Comparison of ENCODE assay signal across 2 cellular contexts in the genomic region with DNA sequence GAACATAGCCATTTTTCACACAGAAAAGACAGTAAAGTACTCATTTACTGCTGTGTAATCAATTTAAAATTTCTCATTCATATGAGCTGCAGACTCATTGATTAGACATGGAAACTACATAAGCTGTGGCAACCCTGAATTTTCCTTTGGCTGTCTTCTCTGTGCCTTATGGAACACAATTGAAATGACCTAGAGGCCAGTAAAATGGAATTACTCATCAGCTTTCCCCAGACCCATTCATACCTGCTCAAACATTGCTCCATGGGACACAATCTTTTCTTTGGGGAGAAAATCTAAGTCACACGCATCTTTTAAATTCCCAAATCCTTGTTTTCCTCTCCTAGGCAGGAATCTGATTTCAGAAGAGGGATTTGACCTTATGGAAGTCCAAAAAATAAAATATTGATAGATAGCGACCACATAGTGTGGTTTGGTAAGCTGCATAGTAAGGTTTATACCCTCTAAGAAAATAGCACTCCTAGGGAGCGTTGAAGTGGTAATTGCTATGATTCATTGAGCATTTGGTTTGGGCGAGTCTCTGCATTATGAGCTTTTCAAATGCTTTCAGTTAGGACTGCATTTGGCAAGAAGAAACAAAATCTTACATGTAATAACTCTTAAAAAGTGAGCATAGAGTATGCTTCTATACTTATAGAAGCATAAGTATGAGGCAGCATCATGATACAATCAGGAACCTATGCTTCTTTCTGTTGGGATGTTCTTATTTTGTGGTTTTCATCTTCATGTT.
TF ChIP-seq lines count a peak whose summit lies in the region.

No MANE protein-coding gene starts in this region.

TF ChIP-seq in IMR-90, 13 proteins besides CTCF, POLR2A, EP300 and RAD21:
- no peak for TF ChIP-seq USF2 (IDR thresholded peaks at IDR 0.05; ENCODE audit: low read depth, low read length)
- peak; percentile 32; the same call in 1 of the 2 replicates for TF ChIP-seq MAFK (IDR thresholded peaks at IDR 0.05; ENCODE audit: low read depth, low read length)

TF ChIP-seq in WTC11, 78 proteins besides CTCF, POLR2A, EP300 and RAD21:
- no peak for TF ChIP-seq NFE2L1 (CRISPR knock-in tag; IDR thresholded peaks at IDR 0.05)
- TF ChIP-seq, protein P1, sequence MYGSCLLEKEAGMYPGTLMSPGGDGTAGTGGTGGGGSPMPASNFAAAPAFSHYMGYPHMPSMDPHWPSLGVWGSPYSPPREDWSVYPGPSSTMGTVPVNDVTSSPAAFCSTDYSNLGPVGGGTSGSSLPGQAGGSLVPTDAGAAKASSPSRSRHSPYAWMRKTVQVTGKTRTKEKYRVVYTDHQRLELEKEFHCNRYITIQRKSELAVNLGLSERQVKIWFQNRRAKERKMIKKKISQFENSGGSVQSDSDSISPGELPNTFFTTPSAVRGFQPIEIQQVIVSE (CRISPR knock-in tag; IDR thresholded peaks at IDR 0.05; ENCODE audit: borderline replicate concordance), result no peak
- TF ChIP-seq ZNF263 (CRISPR knock-in tag; IDR thresholded peaks at IDR 0.05; ENCODE audit: low read depth), result no peak
- no peak for TF ChIP-seq SMAD3 (CRISPR knock-in tag; IDR thresholded peaks at IDR 0.05; ENCODE audit: borderline replicate concordance)
- TF ChIP-seq, protein P2, sequence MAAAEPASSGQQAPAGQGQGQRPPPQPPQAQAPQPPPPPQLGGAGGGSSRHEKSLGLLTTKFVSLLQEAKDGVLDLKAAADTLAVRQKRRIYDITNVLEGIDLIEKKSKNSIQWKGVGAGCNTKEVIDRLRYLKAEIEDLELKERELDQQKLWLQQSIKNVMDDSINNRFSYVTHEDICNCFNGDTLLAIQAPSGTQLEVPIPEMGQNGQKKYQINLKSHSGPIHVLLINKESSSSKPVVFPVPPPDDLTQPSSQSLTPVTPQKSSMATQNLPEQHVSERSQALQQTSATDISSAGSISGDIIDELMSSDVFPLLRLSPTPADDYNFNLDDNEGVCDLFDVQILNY (CRISPR knock-in tag; IDR thresholded peaks at IDR 0.05), result no peak
- no peak for TF ChIP-seq TP53 (CRISPR knock-in tag; IDR thresholded peaks at IDR 0.05)
- TF ChIP-seq HMGA2 (CRISPR knock-in tag; IDR thresholded peaks at IDR 0.05), result no peak
- TF ChIP-seq NR2C2 (CRISPR knock-in tag; IDR thresholded peaks at IDR 0.05), result no peak
- TF ChIP-seq FOXJ3 (CRISPR knock-in tag; IDR thresholded peaks at IDR 0.05; ENCODE audit: borderline replicate concordance), result no peak
- TF ChIP-seq SOX15 (CRISPR knock-in tag; IDR thresholded peaks at IDR 0.05), result no peak
- no peak for TF ChIP-seq ZNF121 (CRISPR knock-in tag; IDR thresholded peaks at IDR 0.05)
- TF ChIP-seq ETV6 (CRISPR knock-in tag; IDR thresholded peaks at IDR 0.05), result no peak
- TF ChIP-seq ELF4 (CRISPR knock-in tag; IDR thresholded peaks at IDR 0.05; ENCODE audit: low read depth), result no peak
- TF ChIP-seq CBFB (CRISPR knock-in tag; IDR thresholded peaks at IDR 0.05; ENCODE audit: low read depth), result no peak
